Comparison of ENCODE assay signal across 20 cellular contexts in genomic region chr13:44103721-44104490, GRCh38.
DNase-seq lines count a peak whose midpoint lies in the region; FAIRE-seq and TF ChIP-seq lines count a peak whose summit lies in the region.
"Had no signal": no experiment of that assay in that cellular context is flagged by ENCODE, and none has a peak within 500 bp of the region (broad histone marks: within the 10 kb centered on the region; RNA-seq: fewer than 3 reads in every experiment).

No MANE protein-coding gene starts in this region.

- no peak for TF ChIP-seq CTCF in bronchial epithelial cell (IDR thresholded peaks at IDR 0.05; ENCODE audit: insufficient read depth, low read length, severe bottlenecking)
- no peak for TF ChIP-seq CTCF in ovary (IDR thresholded peaks at IDR 0.05)
- TF ChIP-seq CTCF in BE2C (IDR thresholded peaks at IDR 0.05; ENCODE audit: low read depth, low read length), result no peak
- TF ChIP-seq CTCF in GM10248 (IDR thresholded peaks at IDR 0.05; ENCODE audit: control extremely low read depth, extremely low read depth, low read depth, missing control alignments), result no peak

- H3K4me1 ChIP-seq in ovary (ENCODE audit: insufficient read depth) (peaks cover 4% of the 10 kb centered on the region), BE2C (no peaks in the 10 kb centered on the region)
- H3K4me1 ChIP-seq in effector memory CD4-positive, alpha-beta T cell (ENCODE audit: control insufficient read depth, insufficient read depth, low read length, poor library complexity, severe bottlenecking), result no peaks in the 10 kb centered on the region

- 26 to 32% (median 29%) methylated on average over 6 of the region's 6 CpGs for WGBS in ovary, 3 donors

- H3K27ac ChIP-seq in ovary, result no peak overlapping the region
- H3K27ac ChIP-seq in effector memory CD4-positive, alpha-beta T cell (ENCODE audit: insufficient read depth, low read length, poor library complexity, severe bottlenecking), result no peak overlapping the region
- H3K27ac ChIP-seq: left ventricle myocardium inferior had no signal

- TF ChIP-seq EP300 in ovary (IDR thresholded peaks at IDR 0.05), result no peak

- no peaks in the 10 kb centered on the region for H3K27me3 ChIP-seq in bronchial epithelial cell (ENCODE audit: control insufficient read depth, insufficient read depth, low read length)
- no peaks in the 10 kb centered on the region for H3K27me3 ChIP-seq in ovary
- H3K27me3 ChIP-seq in BE2C, result peaks cover 4% of the 10 kb centered on the region
- no peaks in the 10 kb centered on the region for H3K27me3 ChIP-seq in effector memory CD4-positive, alpha-beta T cell (replicated peaks; ENCODE audit: control insufficient read depth, insufficient read depth, low read length, poor library complexity, severe bottlenecking)

- FAIRE-seq in bronchial epithelial cell (lab: Jason Lieb, UNC), result no peak
- FAIRE-seq: GM12891 had no signal

- CTCF ChIA-PET in GM10248 (lab: Yijun Ruan, JAX), result no interaction called here

- H3K36me3 ChIP-seq in bronchial epithelial cell (ENCODE audit: control insufficient read depth, insufficient read depth, low read length) (no peaks in the 10 kb centered on the region), ovary (no peaks in the 10 kb centered on the region), BE2C (no peaks in the 10 kb centered on the region)
- no peaks in the 10 kb centered on the region for H3K36me3 ChIP-seq in effector memory CD4-positive, alpha-beta T cell (ENCODE audit: control insufficient read depth, insufficient read depth, low read length)
- H3K36me3 ChIP-seq: left ventricle myocardium inferior had no signal

- TF ChIP-seq POLR2A in ovary (IDR thresholded peaks at IDR 0.05), result no peak

- in situ Hi-C loops in G401 (cut with HindIII; ENCODE audit: low sequenced_read_pairs), result no loop called here

- POLR2A ChIA-PET in GM10248 (lab: Yijun Ruan, JAX), result no interaction called here

- intact Hi-C loops in ovary (cut with DNase I), result no loop called here

- H3K9me3 ChIP-seq in ovary (no peaks in the 10 kb centered on the region), BE2C (no peaks in the 10 kb centered on the region; the same call in 1 of the 2 replicates)
- no peaks in the 10 kb centered on the region for H3K9me3 ChIP-seq in effector memory CD4-positive, alpha-beta T cell (ENCODE audit: control insufficient read depth, low read length)

- no peak overlapping the region for H3K4me3 ChIP-seq in bronchial epithelial cell (ENCODE audit: low read depth, low read length)
- H3K4me3 ChIP-seq in ovary, result no peak overlapping the region
- no peak overlapping the region for H3K4me3 ChIP-seq in BE2C (ENCODE audit: low read depth, low read length)
- H3K4me3 ChIP-seq in effector memory CD4-positive, alpha-beta T cell (ENCODE audit: insufficient read depth, low read depth, low read length, poor library complexity, severe bottlenecking), result no peak overlapping the region
- H3K4me3 ChIP-seq: left ventricle myocardium inferior had no signal

- DNase-seq in G401 (ENCODE audit: low spot score), result peak; percentile 72
- DNase-seq in bronchial epithelial cell (ENCODE audit: low read depth), result peak; percentile 75
- peak; percentile 64 for DNase-seq in inferior parietal cortex (ENCODE audit: extremely low spot score)
- peak in 3 of 5 donors; percentile 29 to 73 (median 34) for DNase-seq in ovary
- no peak for DNase-seq in CD1c-positive myeloid dendritic cell (ENCODE audit: extremely low spot score)
- DNase-seq in BE2C, result no peak
- DNase-seq in effector memory CD4-positive, alpha-beta T cell, result no peak
- no peak for DNase-seq in GM10248 (ENCODE audit: extremely low spot score)
- DNase-seq: activated CD4-positive, CD25-positive, alpha-beta regulatory T cell; activated effector memory CD4-positive, alpha-beta T cell treated with Interleukin-2 at 50 U/mL for 16 hours; Kasumi-1; left ventricle myocardium inferior; naive thymus-derived CD8-positive, alpha-beta T cell; NCI-H1417; NCI-H226; retina; SHP77; stimulated activated CD4-positive, alpha-beta T cell treated with anti-CD3 and anti-CD28 coated beads, Interleukin-1b, Interleukin-23, amount 100 ng/mL, for 48 hours; T-helper 2 cell had no signal

Comparison
In these comparisons a context has a peak if more than half of its experiments do, and no peak if none do; other contexts are left out.
1. DNase-seq: peak in G401 (single experiment), bronchial epithelial cell (single experiment), inferior parietal cortex (single experiment) and ovary (3 of 5); none in CD1c-positive myeloid dendritic cell (single experiment), BE2C (single experiment), effector memory CD4-positive, alpha-beta T cell (0 of 3) and GM10248 (single experiment).